Comparison of ENCODE assay signal across 8 cellular contexts in genomic region chr19:56120002-56120370, GRCh38. TPM values are rescaled to one million over a fixed set of nuclear protein-coding genes. Genes with fewer than 3 reads are reported as not detected.
DNase-seq lines count a peak whose midpoint lies in the region; ATAC-seq and TF ChIP-seq lines count a peak whose summit lies in the region.

No MANE protein-coding gene starts in this region.

- ATAC-seq in HG03432 (IDR thresholded peaks at IDR 0.05; ENCODE audit: unreplicated experiment): no peak

- H3K9me3 ChIP-seq in A673 (ENCODE audit: low read depth, low read length, poor library complexity, severe bottlenecking): no peaks in the 10 kb centered on the region
- H3K9me3 ChIP-seq in KOPT-K1 (ENCODE audit: insufficient read depth, low read length, poor library complexity, severe bottlenecking): no peaks in the 10 kb centered on the region
- no peaks in the 10 kb centered on the region for H3K9me3 ChIP-seq in muscle layer of colon (ENCODE audit: low read length)

- peak overlapping the region; percentile 98 for H3K27ac ChIP-seq in A673 (ENCODE audit: low read depth, low read length, poor library complexity, severe bottlenecking)
- H3K27ac ChIP-seq in KOPT-K1 (ENCODE audit: low read depth, low read length, poor library complexity, severe bottlenecking): peak overlapping the region; percentile 95
- H3K27ac ChIP-seq in muscle layer of colon (ENCODE audit: low read depth, low read length): peak overlapping the region; percentile 88

- intact Hi-C loops in A673 (cut with micrococcal nuclease; ENCODE audit: unreplicated experiment): loop anchor here (2.0 kb wide), 1 partner anchor 21 kb away; the partner anchor contains the start of gene ZNF444

- no peaks in the 10 kb centered on the region for H3K36me3 ChIP-seq in A673 (ENCODE audit: insufficient read depth, low read length, poor library complexity, severe bottlenecking)
- peaks cover 2% of the 10 kb centered on the region; the same call in 1 of the 2 replicates for H3K36me3 ChIP-seq in KOPT-K1 (ENCODE audit: insufficient read depth, low read length)
- H3K36me3 ChIP-seq in muscle layer of colon (ENCODE audit: insufficient read depth, low read length): no peaks in the 10 kb centered on the region

- peaks cover 10% of the 10 kb centered on the region for H3K4me1 ChIP-seq in A673 (ENCODE audit: insufficient read depth, low read length, poor library complexity, severe bottlenecking)
- H3K4me1 ChIP-seq in muscle layer of colon (ENCODE audit: insufficient read depth, low read length): peaks cover 22% of the 10 kb centered on the region

- peak overlapping the region; percentile 97 for H3K4me3 ChIP-seq in A673 (ENCODE audit: low read depth, low read length, poor library complexity, severe bottlenecking)
- H3K4me3 ChIP-seq in choroid plexus epithelial cell (ENCODE audit: low read depth, low read length): peak overlapping the region; percentile 82
- H3K4me3 ChIP-seq in muscle layer of colon (ENCODE audit: low read depth in 1 of 2, low read length in 2 of 2): peak overlapping the region; percentile 59 to 87

- H3K27me3 ChIP-seq in A673 (replicated peaks; ENCODE audit: insufficient read depth, low read depth, low read length, poor library complexity) (no peaks in the 10 kb centered on the region), muscle layer of colon (ENCODE audit: control insufficient read depth in 1 of 2, insufficient read depth in 2 of 2, low read length in 2 of 2) (no peaks in the 10 kb centered on the region)

- H3K9ac ChIP-seq in muscle layer of colon (ENCODE audit: low read length): peak overlapping the region; percentile 60

- POLR2A ChIA-PET in A673 (lab: Charles Lee; ENCODE audit: low non-redundant PET): interaction anchor here (1.1 kb wide), 1 partner anchor 15 kb away, joined by 3 read pairs; no protein-coding TSS in a partner anchor

- TF ChIP-seq CTCF in A673 (conservative IDR thresholded peaks at IDR 0.05; ENCODE audit: low read depth, low read length) (no peak), choroid plexus epithelial cell (conservative IDR thresholded peaks at IDR 0.05; ENCODE audit: low read depth, low read length) (no peak)

- DNase-seq in A673 (ENCODE audit: low spot score) (no peak), choroid plexus epithelial cell (ENCODE audit: low read depth) (no peak), NCI-H510A treated with DMSO at 0.1 percent for 48 hours (lab: John Stamatoyannopoulos, UW) (no peak), DMS53 (lab: John Stamatoyannopoulos, UW) (no peak), activated gamma-delta T cell treated with Interleukin-2 at 50 U/mL for 16 hours (no peak)

- CTCF ChIA-PET in A673 (lab: Charles Lee): no interaction called here

- no TSS peak for BruUV-seq in A673 (replicated peaks; lab: Mats Ljungman, UMichigan)

RNA-seq across cellular contexts. Expression of gene ZNF787, which starts 1.1 kb away (rescaled TPM):
- total RNA-seq in A673 (2021): 48.6 and 51.0 TPM in 2 replicates

RNA-seq across cellular contexts. Expression of gene ZNF444, which starts 21.1 kb away (rescaled TPM):
- total RNA-seq in A673 (2021): 44.2 and 45.3 TPM in 2 replicates

RNA-seq across cellular contexts. Expression of gene GALP, which starts 55.8 kb away (rescaled TPM):
- total RNA-seq in A673 (2021): not detected in 2 replicates
